In the genomic region with DNA sequence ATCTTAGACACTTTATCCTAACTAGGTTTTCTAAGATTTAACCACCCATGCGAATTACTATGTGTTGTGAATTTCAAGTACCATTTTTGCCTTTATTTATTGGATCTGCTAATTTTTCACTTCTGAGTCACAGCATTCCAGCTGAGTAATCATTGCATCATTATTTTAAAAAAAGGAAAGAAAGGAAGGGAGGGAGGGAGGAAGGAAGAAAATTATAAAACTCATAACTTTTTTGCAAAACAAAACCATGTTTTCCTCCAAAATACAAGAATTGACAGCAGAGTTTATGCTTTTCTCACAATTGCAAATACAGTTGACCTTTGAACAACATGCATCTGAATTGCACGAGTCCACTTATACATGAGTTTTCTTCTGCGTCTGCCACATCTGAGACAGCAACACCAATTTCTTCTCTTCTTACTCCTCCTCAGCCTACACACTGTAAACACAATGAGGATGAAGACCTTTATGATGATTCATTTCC, we compare ENCODE assay signal across 15 cellular contexts.
DNase-seq lines count a peak whose midpoint lies in the region; ATAC-seq, FAIRE-seq and TF ChIP-seq lines count a peak whose summit lies in the region.
"Had no signal": no experiment of that assay in that cellular context is flagged by ENCODE, and none has a peak within 500 bp of the region (broad histone marks: within the 10 kb centered on the region; RNA-seq: fewer than 3 reads in every experiment).

No MANE protein-coding gene starts in this region.

- H4K20me1 ChIP-seq in osteoblast (ENCODE audit: insufficient read depth, low read length), result no peaks in the 10 kb centered on the region

- no peak for ATAC-seq in GM21529 (IDR thresholded peaks at IDR 0.05; ENCODE audit: unreplicated experiment)
- ATAC-seq in HG02610 (IDR thresholded peaks at IDR 0.05; ENCODE audit: unreplicated experiment), result no peak
- ATAC-seq: activated CD8-positive, alpha-beta T cell treated with anti-CD3 and anti-CD28 coated beads for 36 hours had no signal

- peak overlapping the region; percentile 77 for H3K27ac ChIP-seq in osteoblast (ENCODE audit: low read depth, low read length)
- H3K27ac ChIP-seq: HL-60 had no signal

- DNase-seq in DMS53 treated with DMSO at 0.1 percent for 48 hours (lab: John Stamatoyannopoulos, UW; ENCODE audit: unreplicated experiment) (peak; percentile 19), RCC 7860 (ENCODE audit: low spot score) (peak; percentile 68), epithelial cell of esophagus (ENCODE audit: low read depth) (peak; percentile 52), osteoblast (ENCODE audit: insufficient read length, low spot score, missing footprints) (no peak), NCI-H446 (lab: John Stamatoyannopoulos, UW) (no peak), GM19239 (ENCODE audit: insufficient read length, low spot score) (no peak)
- DNase-seq: activated CD8-positive, alpha-beta T cell treated with anti-CD3 and anti-CD28 coated beads for 36 hours; anterior cingulate cortex; DMS 273 treated with DMSO at 0.1 percent for 48 hours; H9; NCI-H2029 treated with DMSO at 0.1 percent for 48 hours; SIG-M5 had no signal

- H3K9me3 ChIP-seq in osteoblast (ENCODE audit: low read depth, low read length), result no peaks in the 10 kb centered on the region

- no peaks in the 10 kb centered on the region for H3K27me3 ChIP-seq in osteoblast (ENCODE audit: insufficient read depth, low read length)

- peaks cover 21% of the 10 kb centered on the region for H3K4me1 ChIP-seq in osteoblast (ENCODE audit: insufficient read depth, low read length)

- H3K79me2 ChIP-seq in osteoblast (ENCODE audit: insufficient read depth, low read length), result no peaks in the 10 kb centered on the region

- TF ChIP-seq CTCF in epithelial cell of esophagus (IDR thresholded peaks at IDR 0.05; ENCODE audit: insufficient read depth, low read depth, low read length, missing control alignments), result no peak
- TF ChIP-seq CTCF in osteoblast (IDR thresholded peaks at IDR 0.05; ENCODE audit: extremely low read depth, low read depth, low read length), result no peak

- FAIRE-seq in RCC 7860 (lab: Jason Lieb, UNC), result peak; percentile 97
- no peak for FAIRE-seq in GM19239 (lab: Jason Lieb, UNC)

- H3K36me3 ChIP-seq in osteoblast (ENCODE audit: insufficient read depth, low read length), result no peaks in the 10 kb centered on the region

- H2AFZ ChIP-seq in osteoblast (ENCODE audit: low read length), result peak overlapping the region; percentile 64

- peak overlapping the region; percentile 85 for H3K4me2 ChIP-seq in osteoblast (ENCODE audit: insufficient read depth, low read length)

- H3K4me3 ChIP-seq in epithelial cell of esophagus (ENCODE audit: low read length) (no peak overlapping the region), osteoblast (ENCODE audit: insufficient read depth, low read length) (peak overlapping the region; percentile 56)

Comparison
In these comparisons a context has a peak if more than half of its experiments do, and no peak if none do; other contexts are left out.
1. DNase-seq: peak in DMS53 treated with DMSO at 0.1 percent for 48 hours (single experiment), RCC 7860 (single experiment) and epithelial cell of esophagus (single experiment); none in osteoblast (single experiment), NCI-H446 (0 of 2) and GM19239 (single experiment).